Comparison of ENCODE assay signal across 29 cellular contexts in the genomic region with DNA sequence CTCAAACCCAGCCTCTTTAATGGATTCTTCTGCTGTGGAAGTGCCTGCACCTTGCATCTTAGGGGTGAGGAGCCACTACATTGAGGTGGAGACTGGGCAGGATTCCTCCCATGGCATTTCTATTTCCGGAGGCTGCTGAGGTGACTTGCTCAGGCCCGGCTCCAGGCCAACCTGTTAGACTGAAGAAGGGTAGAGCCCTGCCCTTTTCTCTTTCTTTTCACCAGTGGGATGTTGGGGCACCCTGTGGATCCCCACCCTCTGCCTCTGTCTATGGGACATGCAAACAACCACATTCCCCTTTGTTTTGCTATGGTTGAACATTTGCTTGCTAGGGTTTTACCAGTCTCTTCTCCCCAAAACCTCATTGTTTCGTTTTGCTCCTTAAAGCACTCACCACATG.
DNase-seq lines count a peak whose midpoint lies in the region; ATAC-seq, FAIRE-seq and TF ChIP-seq lines count a peak whose summit lies in the region.
"Had no signal": no experiment of that assay in that cellular context is flagged by ENCODE, and none has a peak within 500 bp of the region (broad histone marks: within the 10 kb centered on the region; RNA-seq: fewer than 3 reads in every experiment).

No MANE protein-coding gene starts in this region.

- H3K9me3 Mint-ChIP-seq in activated CD4-positive, alpha-beta T cell treated with anti-CD3 and anti-CD28 coated beads, Interleukin-2, amount 10 ng/mL, durations not matched to agents 7 days and 5 days = peaks cover 11% of the 10 kb centered on the region
- no peaks in the 10 kb centered on the region for H3K9me3 Mint-ChIP-seq in CD8-positive, alpha-beta T cell
- H3K9me3 Mint-ChIP-seq in activated CD8-positive, alpha-beta T cell treated with anti-CD3 and anti-CD28 coated beads for 36 hours = peaks cover 4% of the 10 kb centered on the region

- no peak overlapping the region for H3K4me3 Mint-ChIP-seq in activated CD4-positive, alpha-beta T cell treated with anti-CD3 and anti-CD28 coated beads, Interleukin-2, amount 10 ng/mL, durations not matched to agents 7 days and 5 days
- no peak overlapping the region for H3K4me3 Mint-ChIP-seq in CD8-positive, alpha-beta T cell
- H3K4me3 Mint-ChIP-seq in activated CD8-positive, alpha-beta T cell treated with anti-CD3 and anti-CD28 coated beads for 36 hours = no peak overlapping the region

- H3K4me3 ChIP-seq in CD8-positive, alpha-beta T cell (ENCODE audit: low read depth, low read length) = no peak overlapping the region
- H3K4me3 ChIP-seq in keratinocyte (ENCODE audit: control insufficient read depth in 2 of 3, extremely low read depth in 1 of 3, insufficient read depth in 2 of 3, low read depth in 1 of 3, low read length in 3 of 3) (no peak overlapping the region), suprapubic skin (no peak overlapping the region)
- H3K4me3 ChIP-seq: SJSA1, smooth muscle cell, transverse colon had no signal

- DNase-seq in activated CD4-positive, alpha-beta T cell treated with anti-CD3 and anti-CD28 coated beads, Interleukin-2, amount 10 ng/mL, durations not matched to agents 7 days and 5 days = no peak
- DNase-seq in activated CD4-positive, alpha-beta T cell treated with anti-CD3 and anti-CD28 coated beads, Interleukin-2, amount 50 U/mL, for 4 hours = no peak
- no peak for DNase-seq in CD8-positive, alpha-beta T cell
- DNase-seq in activated CD8-positive, alpha-beta T cell treated with anti-CD3 and anti-CD28 coated beads for 36 hours = no peak
- DNase-seq in keratinocyte (ENCODE audit: low read depth, low spot score) (no peak), RWPE1 (ENCODE audit: low spot score) (no peak), NCI-H1694 (lab: John Stamatoyannopoulos, UW) (no peak), suprapubic skin (ENCODE audit: low spot score in 2 of 2) (no peak)
- DNase-seq: activated CD4-positive, alpha-beta T cell treated with anti-CD3 and anti-CD28 coated beads for 1 hour; activated CD8-positive, alpha-beta memory T cell treated with anti-CD3 and anti-CD28 coated beads, Interleukin-2, amount 50 U/mL, for 4 hours; activated effector memory CD4-positive, alpha-beta T cell treated with anti-CD3 and anti-CD28 coated beads, Interleukin-2, amount 50 U/mL, for 16 hours; IMR-90; left ventricle myocardium superior; midbrain; NCI-H1092 treated with DMSO at 0.1 percent for 48 hours; NCI-H187 treated with DMSO at 0.1 percent for 48 hours; NCI-H526; retina; stimulated activated CD4-positive, alpha-beta T cell treated with anti-CD3 and anti-CD28 coated beads, Interleukin-1b, Interleukin-23, amount 100 ng/mL, for 48 hours; stimulated activated CD8-positive, alpha-beta memory T cell treated with anti-CD3 and anti-CD28 coated beads, Interleukin-4, amount 100 ng/mL, for 48 hours; transverse colon had no signal

- H3K27ac ChIP-seq in CD8-positive, alpha-beta T cell (ENCODE audit: low read depth, low read length) = peak overlapping the region; percentile 18
- H3K27ac ChIP-seq in keratinocyte (ENCODE audit: control insufficient read depth, insufficient read depth, low read length) (no peak overlapping the region), RWPE1 (no peak overlapping the region), suprapubic skin (no peak overlapping the region)
- H3K27ac ChIP-seq: SJSA1, transverse colon had no signal

- no peak for TF ChIP-seq EP300 in suprapubic skin (IDR thresholded peaks at IDR 0.05)

- no peaks in the 10 kb centered on the region for H3K9me1 ChIP-seq in keratinocyte (ENCODE audit: control insufficient read depth, extremely low read depth, insufficient read depth, low read length)

- H3K4me2 ChIP-seq in keratinocyte (ENCODE audit: control insufficient read depth, extremely low read depth, insufficient read depth, low read depth, low read length) = no peak overlapping the region
- H3K4me2 ChIP-seq: smooth muscle cell had no signal

- H2AFZ ChIP-seq in keratinocyte (ENCODE audit: control insufficient read depth, low read length) = peak overlapping the region; percentile 47

- no peaks in the 10 kb centered on the region for H3K9me3 ChIP-seq in CD8-positive, alpha-beta T cell (ENCODE audit: low read length)
- H3K9me3 ChIP-seq in keratinocyte (ENCODE audit: control insufficient read depth, low read depth, low read length) (no peaks in the 10 kb centered on the region), suprapubic skin (no peaks in the 10 kb centered on the region)
- H3K9me3 ChIP-seq: SJSA1, transverse colon had no signal

- no peak for FAIRE-seq in keratinocyte (lab: Jason Lieb, UNC)
- FAIRE-seq: A204.1, G401.6, H54, islet of Langerhans, RCC 7860 had no signal

- no peaks in the 10 kb centered on the region for H4K20me1 ChIP-seq in keratinocyte (ENCODE audit: control insufficient read depth, extremely low read depth, insufficient read depth, low read length)

- H3K4me1 ChIP-seq in CD8-positive, alpha-beta T cell (ENCODE audit: insufficient read depth, low read length) = peaks cover 14% of the 10 kb centered on the region
- H3K4me1 ChIP-seq in keratinocyte (ENCODE audit: control insufficient read depth, extremely low read depth, insufficient read depth, low read length) (peaks cover 11% of the 10 kb centered on the region), suprapubic skin (peaks cover under 1% of the 10 kb centered on the region)
- H3K4me1 ChIP-seq: transverse colon had no signal

- ATAC-seq in CD8-positive, alpha-beta T cell = peak; percentile 21
- no peak for ATAC-seq in activated CD8-positive, alpha-beta T cell treated with anti-CD3 and anti-CD28 coated beads for 36 hours
- ATAC-seq: left ventricle myocardium superior had no signal

- H3K36me3 ChIP-seq in CD8-positive, alpha-beta T cell (ENCODE audit: insufficient read depth, low read length) = no peaks in the 10 kb centered on the region
- H3K36me3 ChIP-seq in keratinocyte (ENCODE audit: control insufficient read depth in 2 of 2, extremely low read depth in 1 of 2, insufficient read depth in 2 of 2, low read length in 2 of 2) (no peaks in the 10 kb centered on the region), suprapubic skin (no peaks in the 10 kb centered on the region)
- H3K36me3 ChIP-seq: SJSA1, transverse colon had no signal

- intact Hi-C loops in CD8-positive, alpha-beta T cell (cut with DNase I, micrococcal nuclease) = no loop called here
- intact Hi-C loops in activated CD8-positive, alpha-beta T cell treated with anti-CD3 and anti-CD28 coated beads for 36 hours (cut with micrococcal nuclease) = no loop called here

- peaks cover 23% of the 10 kb centered on the region for H3K36me3 Mint-ChIP-seq in activated CD4-positive, alpha-beta T cell treated with anti-CD3 and anti-CD28 coated beads, Interleukin-2, amount 10 ng/mL, durations not matched to agents 7 days and 5 days (ENCODE audit: low read depth)
- H3K36me3 Mint-ChIP-seq in CD8-positive, alpha-beta T cell = no peaks in the 10 kb centered on the region
- peaks cover 9% of the 10 kb centered on the region for H3K36me3 Mint-ChIP-seq in activated CD8-positive, alpha-beta T cell treated with anti-CD3 and anti-CD28 coated beads for 36 hours (ENCODE audit: low read depth)
- H3K36me3 Mint-ChIP-seq: naive thymus-derived CD8-positive, alpha-beta T cell had no signal

- H3K27me3 Mint-ChIP-seq in activated CD4-positive, alpha-beta T cell treated with anti-CD3 and anti-CD28 coated beads, Interleukin-2, amount 10 ng/mL, durations not matched to agents 7 days and 5 days = no peaks in the 10 kb centered on the region
- no peaks in the 10 kb centered on the region for H3K27me3 Mint-ChIP-seq in CD8-positive, alpha-beta T cell (ENCODE audit: low read depth)
- H3K27me3 Mint-ChIP-seq in activated CD8-positive, alpha-beta T cell treated with anti-CD3 and anti-CD28 coated beads for 36 hours = no peaks in the 10 kb centered on the region
- H3K27me3 Mint-ChIP-seq: naive thymus-derived CD8-positive, alpha-beta T cell had no signal

- CTCF ChIA-PET in activated CD4-positive, alpha-beta T cell treated with anti-CD3 and anti-CD28 coated beads, Interleukin-2, amount 10 ng/mL, durations not matched to agents 7 days and 5 days (lab: Charles Lee) = no interaction called here
- CTCF ChIA-PET in CD8-positive, alpha-beta T cell (lab: Charles Lee) = no interaction called here
- CTCF ChIA-PET in activated CD8-positive, alpha-beta T cell treated with anti-CD3 and anti-CD28 coated beads for 36 hours (lab: Charles Lee) = no interaction called here
- CTCF ChIA-PET in RWPE1 (lab: Yijun Ruan, JAX) = interaction anchor here (0.6 kb wide), 1 partner anchor 1172 kb away, joined by 3 read pairs; no protein-coding TSS in a partner anchor

- peak overlapping the region; percentile 14 for H3K27ac Mint-ChIP-seq in activated CD4-positive, alpha-beta T cell treated with anti-CD3 and anti-CD28 coated beads, Interleukin-2, amount 10 ng/mL, durations not matched to agents 7 days and 5 days
- H3K27ac Mint-ChIP-seq in CD8-positive, alpha-beta T cell = peak overlapping the region; percentile 55
- peak overlapping the region; percentile 45 for H3K27ac Mint-ChIP-seq in activated CD8-positive, alpha-beta T cell treated with anti-CD3 and anti-CD28 coated beads for 36 hours

- no peak overlapping the region for H3K9ac ChIP-seq in keratinocyte (ENCODE audit: control insufficient read depth, extremely low read depth, insufficient read depth, low read length)

- no peak for TF ChIP-seq CTCF in CD8-positive, alpha-beta T cell (IDR thresholded peaks at IDR 0.05)
- no peak for TF ChIP-seq CTCF in activated CD8-positive, alpha-beta T cell treated with anti-CD3 and anti-CD28 coated beads for 36 hours (IDR thresholded peaks at IDR 0.05)
- TF ChIP-seq CTCF in keratinocyte (optimal IDR thresholded peaks at IDR 0.05 in 1 of 3, IDR thresholded peaks at IDR 0.05 in 1 of 3, conservative IDR thresholded peaks at IDR 0.05 in 1 of 3; ENCODE audit: extremely low read depth in 1 of 3, insufficient read depth in 2 of 3, low read length in 3 of 3) = no peak
- no peak for TF ChIP-seq CTCF in RWPE1 (conservative IDR thresholded peaks at IDR 0.05; ENCODE audit: low read depth)
- TF ChIP-seq CTCF in suprapubic skin (IDR thresholded peaks at IDR 0.05) = no peak

- H3K79me2 ChIP-seq in keratinocyte (ENCODE audit: control insufficient read depth, insufficient read depth, low read length) = no peaks in the 10 kb centered on the region

- dilution Hi-C loops in keratinocyte (cut with MboI; ENCODE audit: extremely low pct_ligation_motif_present, low sequenced_read_pairs) = no loop called here

- 81% methylated on average over 3 of the region's 3 CpGs for WGBS in suprapubic skin

- peaks cover 50% of the 10 kb centered on the region for H3K4me1 Mint-ChIP-seq in activated CD4-positive, alpha-beta T cell treated with anti-CD3 and anti-CD28 coated beads, Interleukin-2, amount 10 ng/mL, durations not matched to agents 7 days and 5 days
- H3K4me1 Mint-ChIP-seq in CD8-positive, alpha-beta T cell (ENCODE audit: low read depth) = peaks cover 33% of the 10 kb centered on the region
- peaks cover 32% of the 10 kb centered on the region for H3K4me1 Mint-ChIP-seq in activated CD8-positive, alpha-beta T cell treated with anti-CD3 and anti-CD28 coated beads for 36 hours (ENCODE audit: low read depth)

- POLR2A ChIA-PET in activated CD4-positive, alpha-beta T cell treated with anti-CD3 and anti-CD28 coated beads, Interleukin-2, amount 10 ng/mL, durations not matched to agents 7 days and 5 days (lab: Charles Lee) = no interaction called here
- POLR2A ChIA-PET in CD8-positive, alpha-beta T cell (lab: Charles Lee) = no interaction called here
- POLR2A ChIA-PET in activated CD8-positive, alpha-beta T cell treated with anti-CD3 and anti-CD28 coated beads for 36 hours (lab: Charles Lee) = no interaction called here
- POLR2A ChIA-PET in RWPE1 (lab: Yijun Ruan, JAX; ENCODE audit: low non-redundant PET) = no interaction called here

- TF ChIP-seq POLR2A in suprapubic skin (IDR thresholded peaks at IDR 0.05) = no peak

- H3K27me3 ChIP-seq in CD8-positive, alpha-beta T cell (ENCODE audit: insufficient read depth, low read length) = no peaks in the 10 kb centered on the region
- H3K27me3 ChIP-seq in keratinocyte (ENCODE audit: control insufficient read depth, extremely low read depth, insufficient read depth, low read length) (no peaks in the 10 kb centered on the region), suprapubic skin (no peaks in the 10 kb centered on the region)
- H3K27me3 ChIP-seq: SJSA1, transverse colon had no signal
